In genomic region chr3:42979044-42979962, GRCh38 we compare ENCODE assay signal across 8 cellular contexts. TPM values are rescaled to one million over a fixed set of nuclear protein-coding genes. Genes with fewer than 3 reads are reported as not detected.
DNase-seq lines count a peak whose midpoint lies in the region; ATAC-seq, FAIRE-seq and TF ChIP-seq lines count a peak whose summit lies in the region.

Gene GASK1A, plus strand, starts transcription at chr3:42979311. Its CDS starts 332 bp downstream, at chr3:42979643.

- 2% methylated on average over 79 of the region's 79 CpGs for WGBS in right cardiac atrium

- H3K27ac ChIP-seq in right cardiac atrium (ENCODE audit: low read length) = no peak within 1 kb of the TSS

- BruUV-seq in Caco-2 (replicated peaks; lab: Mats Ljungman, UMichigan) = no TSS peak

- H3K4me1 Mint-ChIP-seq in Caco-2 (ENCODE audit: low read depth, unreplicated experiment) = no peaks in the 10 kb centered on the region

- H3K4me1 ChIP-seq in Caco-2 (no peaks in the 10 kb centered on the region), right cardiac atrium (ENCODE audit: control insufficient read depth, insufficient read depth, low read length) (no peaks in the 10 kb centered on the region)

- CTCF ChIA-PET in Caco-2 (lab: Charles Lee) = no interaction called here

- H3K9me3 ChIP-seq in Caco-2 (0 out of 2 replicates have a peak, but pooled peaks cover 4% of the 10 kb centered on the region), right cardiac atrium (ENCODE audit: control insufficient read depth, low read length) (peaks cover under 1% of the 10 kb centered on the region)

- no peak for TF ChIP-seq CTCF in Caco-2 (IDR thresholded peaks at IDR 0.05; ENCODE audit: insufficient read depth in 1 of 2, low read depth in 1 of 2, low read length in 1 of 2, severe bottlenecking in 1 of 2, unreplicated experiment in 1 of 2)
- no peak for TF ChIP-seq CTCF in D721Med (IDR thresholded peaks at IDR 0.05; ENCODE audit: insufficient read depth, missing control alignments)

- intact Hi-C loops in Caco-2 (cut with micrococcal nuclease; ENCODE audit: unreplicated experiment) (no loop called here), right cardiac atrium (cut with DNase I) (no loop called here), posterior vena cava (cut with DNase I) (no loop called here)

- no peak for TF ChIP-seq POLR2A in erythroblast (IDR thresholded peaks at IDR 0.05; ENCODE audit: low read length)

- peak; percentile 77 to 88 for ATAC-seq in right cardiac atrium
- ATAC-seq in GM19328 (IDR thresholded peaks at IDR 0.05; ENCODE audit: unreplicated experiment) = no peak

- peaks cover 19% of the 10 kb centered on the region for H3K9me3 Mint-ChIP-seq in Caco-2 (ENCODE audit: unreplicated experiment)

- no peaks in the 10 kb centered on the region for H3K36me3 Mint-ChIP-seq in Caco-2 (ENCODE audit: insufficient read depth, unreplicated experiment)

- peak; percentile 39 to 50 for DNase-seq in Caco-2
- DNase-seq in M059J (ENCODE audit: low read depth) = peak; percentile 36
- peak; percentile 9 for DNase-seq in activated naive CD4-positive, alpha-beta T cell treated with Interleukin-2 at 50 U/mL for 16 hours
- peak; percentile 61 to 87 (median 84) for DNase-seq in right cardiac atrium
- DNase-seq in posterior vena cava (ENCODE audit: low spot score) = peak; percentile 93
- DNase-seq in erythroblast (lab: John Stamatoyannopoulos, UW) = no peak
- DNase-seq in D721Med (ENCODE audit: insufficient read length, low spot score) = no peak

- no peak within 1 kb of the TSS for H3K27ac Mint-ChIP-seq in Caco-2 (ENCODE audit: unreplicated experiment)

- H3K36me3 ChIP-seq in Caco-2 (ENCODE audit: control insufficient read depth, insufficient read depth, low read length) = no peaks in the 10 kb centered on the region

- peak within 1 kb of the TSS; percentile 50 for H3K4me3 ChIP-seq in Caco-2 (ENCODE audit: low read depth, low read length)
- H3K4me3 ChIP-seq in right cardiac atrium (ENCODE audit: low read length) = peak within 1 kb of the TSS; percentile 58

- no peak for FAIRE-seq in D721Med (lab: Jason Lieb, UNC)

- peaks cover 2% of the 10 kb centered on the region for H3K27me3 ChIP-seq in Caco-2 (replicated peaks; ENCODE audit: control insufficient read depth, insufficient read depth, low read length)
- H3K27me3 ChIP-seq in right cardiac atrium (ENCODE audit: control insufficient read depth, insufficient read depth) = no peaks in the 10 kb centered on the region

- POLR2A ChIA-PET in Caco-2 (lab: Charles Lee) = no interaction called here

- peak within 1 kb of the TSS; percentile 70 for H3K4me3 Mint-ChIP-seq in Caco-2 (ENCODE audit: unreplicated experiment)

- peaks cover 24% of the 10 kb centered on the region for H3K27me3 Mint-ChIP-seq in Caco-2 (ENCODE audit: insufficient read depth, unreplicated experiment)

RNA-seq across cellular contexts. Expression of gene GASK1A, which starts in this region (rescaled TPM):
- total RNA-seq in Caco-2 (2022) (0.16 TPM in 1 of 2 replicates, not detected in the other), right cardiac atrium (1 to 10 TPM; 2.4 to 5.7 (median 4.0) TPM), posterior vena cava (10 to 100 TPM; 35.0 to 80.1 TPM)
- total RNA-seq in M059J (2014; rRNA removed; shearing (Covaris generic)) = 2.6 and 3.4 TPM in 2 replicates
- 1.5 TPM for polyA plus RNA-seq in right cardiac atrium

Comparison
In these comparisons a context has a peak if more than half of its experiments do, and no peak if none do; other contexts are left out.
1. Peak in DNase-seq and H3K4me3 ChIP-seq in Caco-2; RNA of the gene not detected or under 1 TPM.
2. DNase-seq: peak in M059J (single experiment), activated naive CD4-positive, alpha-beta T cell treated with Interleukin-2 at 50 U/mL for 16 hours (single experiment), right cardiac atrium (3 of 3) and posterior vena cava (single experiment); none in erythroblast (0 of 2) and D721Med (single experiment).